Comparison of ENCODE assay signal across 11 cellular contexts in genomic region chr11:115760528-115760837, GRCh38.
A peak's percentile ranks its signal among the peaks of the same experiment; 100 is the strongest.
DNase-seq lines count a peak whose midpoint lies in the region; ATAC-seq and TF ChIP-seq lines count a peak whose summit lies in the region.
"Had no signal": no experiment of that assay in that cellular context is flagged by ENCODE, and none has a peak within 500 bp of the region (broad histone marks: within the 10 kb centered on the region; RNA-seq: fewer than 3 reads in every experiment).

No MANE protein-coding gene starts in this region.

- no peaks in the 10 kb centered on the region for H3K36me3 ChIP-seq in esophagus (ENCODE audit: control insufficient read depth in 2 of 2, insufficient read depth in 2 of 2, low read length in 1 of 2)
- H3K36me3 ChIP-seq in mucosa of stomach (ENCODE audit: control insufficient read depth, insufficient read depth, low read length) = no peaks in the 10 kb centered on the region
- H3K36me3 ChIP-seq in tibial artery = no peaks in the 10 kb centered on the region
- H3K36me3 ChIP-seq: SJSA1 had no signal

- H3K4me3 ChIP-seq in esophagus (ENCODE audit: low read depth in 1 of 2, low read length in 2 of 2) = peak overlapping the region; percentile 62 to 64
- H3K4me3 ChIP-seq in mucosa of stomach (ENCODE audit: low read length) = peak overlapping the region; percentile 14
- peak overlapping the region; percentile 46 to 59 for H3K4me3 ChIP-seq in tibial artery

- 11 to 12% methylated on average over 9 of the region's 9 CpGs for WGBS in esophagus, 2 donors

- H3K9ac ChIP-seq in mucosa of stomach (ENCODE audit: low read length) = peak overlapping the region; percentile 43

- no peak for TF ChIP-seq CTCF in tibial artery (IDR thresholded peaks at IDR 0.05)

- H3K27me3 ChIP-seq in esophagus (ENCODE audit: control insufficient read depth in 1 of 2, insufficient read depth in 2 of 2, low read length in 2 of 2) (no peaks in the 10 kb centered on the region), mucosa of stomach (ENCODE audit: control insufficient read depth, insufficient read depth, low read length) (peaks cover 24% of the 10 kb centered on the region), tibial artery (peaks cover 0 to 41% of the 10 kb centered on the region in 2 donors)
- H3K27me3 ChIP-seq: SJSA1 had no signal

- H3K4me1 ChIP-seq in esophagus (ENCODE audit: control insufficient read depth in 2 of 2, insufficient read depth in 2 of 2, low read length in 1 of 2) (peaks cover 0 to 16% of the 10 kb centered on the region in 2 donors), mucosa of stomach (ENCODE audit: control insufficient read depth, insufficient read depth, low read length) (no peaks in the 10 kb centered on the region), tibial artery (peaks cover 0 to 15% (median 9%) of the 10 kb centered on the region in 4 donors)

- intact Hi-C loops in tibial artery (cut with DNase I; ENCODE audit: low total_unique reads) = no loop called here

- no peaks in the 10 kb centered on the region for H3K9me3 ChIP-seq in esophagus (ENCODE audit: control insufficient read depth in 2 of 2, insufficient read depth in 1 of 2, low read depth in 1 of 2, low read length in 1 of 2)
- H3K9me3 ChIP-seq in mucosa of stomach (ENCODE audit: control insufficient read depth, low read length) = no peaks in the 10 kb centered on the region
- no peaks in the 10 kb centered on the region for H3K9me3 ChIP-seq in tibial artery
- H3K9me3 ChIP-seq: SJSA1 had no signal

- no peak for ATAC-seq in HG03280 (IDR thresholded peaks at IDR 0.05; ENCODE audit: unreplicated experiment)
- ATAC-seq in GM18519 (IDR thresholded peaks at IDR 0.05; ENCODE audit: low FRiP score, unreplicated experiment) = no peak

- H3K27ac ChIP-seq in esophagus (ENCODE audit: low read depth in 2 of 2, low read length in 1 of 2) = no peak overlapping the region
- H3K27ac ChIP-seq in tibial artery = no peak overlapping the region
- H3K27ac ChIP-seq: 22Rv1, SJSA1 had no signal

- DNase-seq in DMS 273 (lab: John Stamatoyannopoulos, UW; ENCODE audit: unreplicated experiment) (peak; percentile 51), DMS 273 treated with DMSO at 0.1 percent for 48 hours (lab: John Stamatoyannopoulos, UW) (no peak), tibial artery (no peak), DMS153 treated with DMSO at 0.1 percent for 48 hours (lab: John Stamatoyannopoulos, UW; ENCODE audit: unreplicated experiment) (no peak)
- DNase-seq: activated effector memory CD4-positive, alpha-beta T cell treated with Interleukin-2 at 50 U/mL for 16 hours had no signal
